2 cellular contexts compared by ENCODE assay signal in genomic region chr15:85171736-85172135, GRCh38.
TF ChIP-seq lines count a peak whose summit lies in the region.

No MANE protein-coding gene starts in this region.

TF ChIP-seq in HCT116, 20 proteins besides CTCF, POLR2A, EP300 and RAD21 (continued from another document):
- TF ChIP-seq, protein P1, sequence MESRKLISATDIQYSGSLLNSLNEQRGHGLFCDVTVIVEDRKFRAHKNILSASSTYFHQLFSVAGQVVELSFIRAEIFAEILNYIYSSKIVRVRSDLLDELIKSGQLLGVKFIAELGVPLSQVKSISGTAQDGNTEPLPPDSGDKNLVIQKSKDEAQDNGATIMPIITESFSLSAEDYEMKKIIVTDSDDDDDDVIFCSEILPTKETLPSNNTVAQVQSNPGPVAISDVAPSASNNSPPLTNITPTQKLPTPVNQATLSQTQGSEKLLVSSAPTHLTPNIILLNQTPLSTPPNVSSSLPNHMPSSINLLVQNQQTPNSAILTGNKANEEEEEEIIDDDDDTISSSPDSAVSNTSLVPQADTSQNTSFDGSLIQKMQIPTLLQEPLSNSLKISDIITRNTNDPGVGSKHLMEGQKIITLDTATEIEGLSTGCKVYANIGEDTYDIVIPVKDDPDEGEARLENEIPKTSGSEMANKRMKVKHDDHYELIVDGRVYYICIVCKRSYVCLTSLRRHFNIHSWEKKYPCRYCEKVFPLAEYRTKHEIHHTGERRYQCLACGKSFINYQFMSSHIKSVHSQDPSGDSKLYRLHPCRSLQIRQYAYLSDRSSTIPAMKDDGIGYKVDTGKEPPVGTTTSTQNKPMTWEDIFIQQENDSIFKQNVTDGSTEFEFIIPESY (IDR thresholded peaks at IDR 0.05; ENCODE audit: extremely low read depth, insufficient replicate concordance, low read length), result no peak
- peak; percentile 89 for TF ChIP-seq CBX3 (IDR thresholded peaks at IDR 0.05; ENCODE audit: low read depth)

TF ChIP-seq in K562, 482 proteins besides CTCF, POLR2A, EP300 and RAD21 (continued from another document):
- TF ChIP-seq, protein P2, sequence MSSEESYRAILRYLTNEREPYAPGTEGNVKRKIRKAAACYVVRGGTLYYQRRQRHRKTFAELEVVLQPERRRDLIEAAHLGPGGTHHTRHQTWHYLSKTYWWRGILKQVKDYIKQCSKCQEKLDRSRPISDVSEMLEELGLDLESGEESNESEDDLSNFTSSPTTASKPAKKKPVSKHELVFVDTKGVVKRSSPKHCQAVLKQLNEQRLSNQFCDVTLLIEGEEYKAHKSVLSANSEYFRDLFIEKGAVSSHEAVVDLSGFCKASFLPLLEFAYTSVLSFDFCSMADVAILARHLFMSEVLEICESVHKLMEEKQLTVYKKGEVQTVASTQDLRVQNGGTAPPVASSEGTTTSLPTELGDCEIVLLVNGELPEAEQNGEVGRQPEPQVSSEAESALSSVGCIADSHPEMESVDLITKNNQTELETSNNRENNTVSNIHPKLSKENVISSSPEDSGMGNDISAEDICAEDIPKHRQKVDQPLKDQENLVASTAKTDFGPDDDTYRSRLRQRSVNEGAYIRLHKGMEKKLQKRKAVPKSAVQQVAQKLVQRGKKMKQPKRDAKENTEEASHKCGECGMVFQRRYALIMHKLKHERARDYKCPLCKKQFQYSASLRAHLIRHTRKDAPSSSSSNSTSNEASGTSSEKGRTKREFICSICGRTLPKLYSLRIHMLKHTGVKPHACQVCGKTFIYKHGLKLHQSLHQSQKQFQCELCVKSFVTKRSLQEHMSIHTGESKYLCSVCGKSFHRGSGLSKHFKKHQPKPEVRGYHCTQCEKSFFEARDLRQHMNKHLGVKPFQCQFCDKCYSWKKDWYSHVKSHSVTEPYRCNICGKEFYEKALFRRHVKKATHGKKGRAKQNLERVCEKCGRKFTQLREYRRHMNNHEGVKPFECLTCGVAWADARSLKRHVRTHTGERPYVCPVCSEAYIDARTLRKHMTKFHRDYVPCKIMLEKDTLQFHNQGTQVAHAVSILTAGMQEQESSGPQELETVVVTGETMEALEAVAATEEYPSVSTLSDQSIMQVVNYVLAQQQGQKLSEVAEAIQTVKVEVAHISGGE (CRISPR knock-in tag; IDR thresholded peaks at IDR 0.05), result no peak
- TF ChIP-seq CBX1 (IDR thresholded peaks at IDR 0.05; ENCODE audit: low read depth) (peak; percentile 81; the same call in 1 of the 2 replicates), RBBP5 (IDR thresholded peaks at IDR 0.05; ENCODE audit: borderline replicate concordance, insufficient read depth, low read length, poor library complexity, severe bottlenecking) (no peak), SAFB2 (IDR thresholded peaks at IDR 0.05; ENCODE audit: borderline replicate concordance, low read depth, low read length, severe bottlenecking) (no peak), BRF1 (IDR thresholded peaks at IDR 0.05; ENCODE audit: borderline replicate concordance, extremely low read depth, insufficient read length) (no peak), ZNF766 (CRISPR knock-in tag; conservative IDR thresholded peaks at IDR 0.05) (no peak), TRIM28 (IDR thresholded peaks at IDR 0.05) (peak; percentile 97), ZNF165 (CRISPR knock-in tag; IDR thresholded peaks at IDR 0.05; ENCODE audit: borderline replicate concordance) (no peak), SRSF3 (IDR thresholded peaks at IDR 0.05; ENCODE audit: insufficient read depth, low read length) (no peak), MAFK (IDR thresholded peaks at IDR 0.05; ENCODE audit: low read length) (no peak), JUNB (CRISPR knock-in tag; conservative IDR thresholded peaks at IDR 0.05) (no peak), SNRNP70 (optimal IDR thresholded peaks at IDR 0.05; ENCODE audit: low read depth, low read length) (no peak), IRF9 (tag; IDR thresholded peaks at IDR 0.05) (no peak), NUFIP1 (IDR thresholded peaks at IDR 0.05; ENCODE audit: partially characterized antibody) (no peak), SMARCC2 (IDR thresholded peaks at IDR 0.05; ENCODE audit: low read depth) (no peak), CBX2 (IDR thresholded peaks at IDR 0.05; ENCODE audit: insufficient read depth, low read length, poor library complexity, severe bottlenecking) (no peak), TAL1 (IDR thresholded peaks at IDR 0.05) (no peak)
- TF ChIP-seq, protein P3, sequence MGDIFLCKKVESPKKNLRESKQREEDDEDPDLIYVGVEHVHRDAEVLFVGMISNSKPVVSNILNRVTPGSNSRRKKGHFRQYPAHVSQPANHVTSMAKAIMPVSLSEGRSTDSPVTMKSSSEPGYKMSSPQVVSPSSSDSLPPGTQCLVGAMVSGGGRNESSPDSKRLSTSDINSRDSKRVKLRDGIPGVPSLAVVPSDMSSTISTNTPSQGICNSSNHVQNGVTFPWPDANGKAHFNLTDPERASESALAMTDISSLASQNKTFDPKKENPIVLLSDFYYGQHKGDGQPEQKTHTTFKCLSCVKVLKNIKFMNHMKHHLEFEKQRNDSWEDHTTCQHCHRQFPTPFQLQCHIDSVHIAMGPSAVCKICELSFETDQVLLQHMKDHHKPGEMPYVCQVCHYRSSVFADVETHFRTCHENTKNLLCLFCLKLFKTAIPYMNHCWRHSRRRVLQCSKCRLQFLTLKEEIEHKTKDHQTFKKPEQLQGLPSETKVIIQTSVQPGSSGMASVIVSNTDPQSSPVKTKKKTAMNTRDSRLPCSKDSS (IDR thresholded peaks at IDR 0.05; ENCODE audit: low read depth, partially characterized antibody), result peak; percentile 82
